Comparison of ENCODE assay signal across 8 cellular contexts in genomic region chr1:111754964-111755320, GRCh38. TPM values are rescaled to one million over a fixed set of nuclear protein-coding genes. Genes with fewer than 3 reads are reported as not detected.
DNase-seq lines count a peak whose midpoint lies in the region; ATAC-seq and TF ChIP-seq lines count a peak whose summit lies in the region.

No MANE protein-coding gene starts in this region.

- TF ChIP-seq POLR2A in right lobe of liver (IDR thresholded peaks at IDR 0.05), result no peak

- H3K27ac Mint-ChIP-seq in stimulated activated naive B cell treated with anti-CD40 and anti-IgM and Interleukin-4, amounts not matched to agents 10 μg/mL and 1 μg/mL and 100 μg/mL, for 72 hours, result peak overlapping the region; percentile 97

- peak overlapping the region; percentile 85 to 96 for H3K4me3 Mint-ChIP-seq in stimulated activated naive B cell treated with anti-CD40 and anti-IgM and Interleukin-4, amounts not matched to agents 10 μg/mL and 1 μg/mL and 100 μg/mL, for 72 hours

- peaks cover 8 to 12% of the 10 kb centered on the region in 2 donors for H3K36me3 Mint-ChIP-seq in stimulated activated naive B cell treated with anti-CD40 and anti-IgM and Interleukin-4, amounts not matched to agents 10 μg/mL and 1 μg/mL and 100 μg/mL, for 72 hours

- peak; percentile 14 for ATAC-seq in GM18909 (IDR thresholded peaks at IDR 0.05; ENCODE audit: poor library complexity, unreplicated experiment)
- peak; percentile 24 to 35 (median 28) for ATAC-seq in right lobe of liver
- peak; percentile 6 for ATAC-seq in stimulated activated naive B cell treated with anti-CD40 and anti-IgM and Interleukin-4, amounts not matched to agents 10 μg/mL and 1 μg/mL and 100 μg/mL, for 72 hours (replicated peaks)

- no peaks in the 10 kb centered on the region for H3K9me3 ChIP-seq in right lobe of liver

- 3% methylated on average over 7 of the region's 12 CpGs for WGBS in right lobe of liver (ENCODE audit: insufficient coverage, low coverage, low lambda C conversion rate, missing lambda C conversion rate)

- TF ChIP-seq CTCF in right lobe of liver (IDR thresholded peaks at IDR 0.05), result no peak

- no peaks in the 10 kb centered on the region for H3K9me3 Mint-ChIP-seq in stimulated activated naive B cell treated with anti-CD40 and anti-IgM and Interleukin-4, amounts not matched to agents 10 μg/mL and 1 μg/mL and 100 μg/mL, for 72 hours

- H3K4me1 ChIP-seq in right lobe of liver, result peaks cover 0 to 12% (median 3%) of the 10 kb centered on the region in 4 donors

- H3K27me3 ChIP-seq in right lobe of liver, result no peaks in the 10 kb centered on the region

- no peaks in the 10 kb centered on the region for H3K27me3 Mint-ChIP-seq in stimulated activated naive B cell treated with anti-CD40 and anti-IgM and Interleukin-4, amounts not matched to agents 10 μg/mL and 1 μg/mL and 100 μg/mL, for 72 hours

- peak; percentile 20 to 46 for DNase-seq in AML-193 (lab: John Stamatoyannopoulos, UW)
- DNase-seq in HuH-7 (ENCODE audit: low spot score), result peak; percentile 55
- peak; percentile 81 for DNase-seq in SK-N-DZ (ENCODE audit: low spot score)
- DNase-seq in right lobe of liver, result peak in 1 of 3 donors; percentile 52
- no peak for DNase-seq in stimulated activated naive B cell treated with anti-CD40 and anti-IgM and Interleukin-4, amounts not matched to agents 10 μg/mL and 1 μg/mL and 100 μg/mL, for 72 hours
- no peak for DNase-seq in NCI-H1048 (lab: John Stamatoyannopoulos, UW)

- H3K27ac ChIP-seq in cingulate gyrus (ENCODE audit: low read depth, low read length), result peak overlapping the region; percentile 92
- H3K27ac ChIP-seq in right lobe of liver, result peak overlapping the region; percentile 82 to 84 (median 83)

- peaks cover 0 to 3% (median 0%) of the 10 kb centered on the region in 4 donors for H3K36me3 ChIP-seq in right lobe of liver

- H3K4me1 Mint-ChIP-seq in stimulated activated naive B cell treated with anti-CD40 and anti-IgM and Interleukin-4, amounts not matched to agents 10 μg/mL and 1 μg/mL and 100 μg/mL, for 72 hours, result peaks cover 14 to 45% of the 10 kb centered on the region in 2 donors

- H3K4me3 ChIP-seq in right lobe of liver, result peak overlapping the region; percentile 68 to 81 (median 72)

- intact Hi-C loops in right lobe of liver (cut with DNase I), result no loop called here

RNA-seq across cellular contexts. Expression of gene DDX20, which starts 0.8 kb away (rescaled TPM):
- polyA plus RNA-seq in SK-N-DZ (2014; cell fraction: cytosol; rRNA removed), result 21.3 and 24.3 TPM in 2 replicates
- polyA plus RNA-seq in SK-N-DZ (2014; cell fraction: nucleus; rRNA removed), result 40.4 and 50.3 TPM in 2 replicates
- 10 to 100 TPM in 2 of 6 experiments, 1 to 10 TPM in 4; 3.9 to 11.6 (median 5.1) TPM for total RNA-seq in right lobe of liver

RNA-seq across cellular contexts. Expression of gene INKA2, which starts 15.7 kb away (rescaled TPM):
- 14.0 TPM in 2 replicates for polyA plus RNA-seq in SK-N-DZ (2014; cell fraction: cytosol; rRNA removed)
- 9.7 and 10.8 TPM in 2 replicates for polyA plus RNA-seq in SK-N-DZ (2014; cell fraction: nucleus; rRNA removed)
- total RNA-seq in right lobe of liver, result 1 to 10 TPM in 4 of 6 experiments, under 1 TPM in 2; 0.43 to 2.2 (median 1.4) TPM

Comparison
In these comparisons a context has a peak if more than half of its experiments do, and no peak if none do; other contexts are left out.
1. DNase-seq: peak in AML-193 (2 of 2), HuH-7 (single experiment) and SK-N-DZ (single experiment); none in stimulated activated naive B cell treated with anti-CD40 and anti-IgM and Interleukin-4, amounts not matched to agents 10 μg/mL and 1 μg/mL and 100 μg/mL, for 72 hours (single experiment) and NCI-H1048 (single experiment).
2. Peak in every context shown above with its lines, with median percentiles within 50 percentile points of each other: ATAC-seq.